1 cellular context compared by ENCODE assay signal in genomic region chr19:855566-856120, GRCh38.
TF ChIP-seq lines count a peak whose summit lies in the region.

No MANE protein-coding gene starts in this region.

TF ChIP-seq in SK-N-SH treated with all-trans-retinoic acid at 6 μM for 48 hours, 23 proteins besides CTCF, POLR2A, EP300 and RAD21 (continued from another document):
- no peak for TF ChIP-seq TSHZ2 (CRISPR knock-in tag; IDR thresholded peaks at IDR 0.05)
- no peak for TF ChIP-seq ZNF70 (CRISPR knock-in tag; IDR thresholded peaks at IDR 0.05)
- no peak for TF ChIP-seq GLIS3 (CRISPR knock-in tag; IDR thresholded peaks at IDR 0.05)
- TF ChIP-seq POU6F1 (CRISPR knock-in tag; IDR thresholded peaks at IDR 0.05; ENCODE audit: borderline replicate concordance, low read depth): no peak
- no peak for TF ChIP-seq ISL1 (CRISPR knock-in tag; IDR thresholded peaks at IDR 0.05)
- TF ChIP-seq ZFP3 (CRISPR knock-in tag; IDR thresholded peaks at IDR 0.05): no peak
- no peak for TF ChIP-seq ESRRG (CRISPR knock-in tag; IDR thresholded peaks at IDR 0.05)
- no peak for TF ChIP-seq PATZ1 (CRISPR knock-in tag; IDR thresholded peaks at IDR 0.05; ENCODE audit: borderline replicate concordance)
- TF ChIP-seq TOX (CRISPR knock-in tag; IDR thresholded peaks at IDR 0.05; ENCODE audit: borderline replicate concordance): no peak
- TF ChIP-seq CSDC2 (CRISPR knock-in tag; IDR thresholded peaks at IDR 0.05): no peak
- TF ChIP-seq ZNF8 (CRISPR knock-in tag; IDR thresholded peaks at IDR 0.05): no peak
- TF ChIP-seq CREB5 (CRISPR knock-in tag; IDR thresholded peaks at IDR 0.05; ENCODE audit: low read depth): no peak
- no peak for TF ChIP-seq CSRNP3 (CRISPR knock-in tag; IDR thresholded peaks at IDR 0.05)
- TF ChIP-seq ZFP30 (CRISPR knock-in tag; IDR thresholded peaks at IDR 0.05): no peak
- TF ChIP-seq ZC3H10 (CRISPR knock-in tag; IDR thresholded peaks at IDR 0.05): no peak
- no peak for TF ChIP-seq ZNF565 (CRISPR knock-in tag; conservative IDR thresholded peaks at IDR 0.05; ENCODE audit: low read depth)
- TF ChIP-seq TCF4 (CRISPR knock-in tag; IDR thresholded peaks at IDR 0.05; ENCODE audit: borderline replicate concordance): no peak
- no peak for TF ChIP-seq ARNTL (CRISPR knock-in tag; IDR thresholded peaks at IDR 0.05; ENCODE audit: borderline replicate concordance, low read depth)
TF ChIP-seq in SK-N-SH treated with all-trans-retinoic acid at 6 μM for 48 hours: peak in this region for 0.
